ENCODE assay signal across 10 cellular contexts in genomic region chr21:32578107-32578691, GRCh38. TPM values are rescaled to one million over a fixed set of nuclear protein-coding genes. Genes with fewer than 3 reads are reported as not detected.
DNase-seq lines count a peak whose midpoint lies in the region; ATAC-seq, FAIRE-seq and TF ChIP-seq lines count a peak whose summit lies in the region.
"Had no signal": no experiment of that assay in that cellular context is flagged by ENCODE, and none has a peak within 500 bp of the region (broad histone marks: within the 10 kb centered on the region; RNA-seq: fewer than 3 reads in every experiment).

No MANE protein-coding gene starts in this region.

- peak overlapping the region; percentile 82 for H3K23ac ChIP-seq in neuronal stem cell (ENCODE audit: low read depth, low read length, poor library complexity)

- ATAC-seq in GM12878 (0 out of 3 replicates have a peak, but pooled peaks have one; percentile 40), GM21515 (IDR thresholded peaks at IDR 0.05; ENCODE audit: unreplicated experiment) (no peak)

- POLR2A ChIA-PET in GM12878 (lab: Charles Lee) = no interaction called here

- in situ Hi-C loops in GM12878 (cut with MboI) = no loop called here

- intact Hi-C loops in GM12878 (cut with micrococcal nuclease; ENCODE audit: unreplicated experiment) = no loop called here

- H3K79me2 ChIP-seq in Karpas-422 (ENCODE audit: low read length) = no peaks in the 10 kb centered on the region
- H3K79me2 ChIP-seq in GM12878 (ENCODE audit: control insufficient read depth, insufficient read depth, low read length) = no peaks in the 10 kb centered on the region

- DNase-seq in SIG-M5 treated with dmso at 0.1 percent for 504 hours (lab: John Stamatoyannopoulos, UW; ENCODE audit: unreplicated experiment) (peak; percentile 8), SIG-M5 (lab: John Stamatoyannopoulos, UW) (no peak), Karpas-422 (peak; percentile 70), GM12878 (ENCODE audit: low read depth, low spot score) (no peak), neuronal stem cell (ENCODE audit: low spot score) (no peak), NCI-H1105 treated with DMSO at 0.1 percent for 48 hours (lab: John Stamatoyannopoulos, UW) (no peak), NCI-H2171 (lab: John Stamatoyannopoulos, UW) (no peak)
- DNase-seq: C1 segment of cervical spinal cord, T-helper 9 cell had no signal

- no peak for FAIRE-seq in GM12878 (lab: Jason Lieb, UNC)

- no peak overlapping the region for H3K4me3 ChIP-seq in Karpas-422 (ENCODE audit: low read length)
- no peak overlapping the region for H3K4me3 ChIP-seq in GM12878
- H3K4me3 ChIP-seq in neuronal stem cell (ENCODE audit: low read length in 2 of 2) = no peak overlapping the region

- no peak overlapping the region for H3K9ac ChIP-seq in Karpas-422 (ENCODE audit: low read length)
- no peak overlapping the region for H3K9ac ChIP-seq in GM12878 (ENCODE audit: control insufficient read depth, insufficient read depth, low read length)
- H3K9ac ChIP-seq in neuronal stem cell (ENCODE audit: low read depth, low read length, poor library complexity) = peak overlapping the region; percentile 12

- H2AFZ ChIP-seq in Karpas-422 (ENCODE audit: low read length) (no peak overlapping the region), GM12878 (ENCODE audit: control insufficient read depth, low read depth, low read length) (no peak overlapping the region), neuronal stem cell (ENCODE audit: low read length) (peak overlapping the region; percentile 72)

- H2BK15ac ChIP-seq in neuronal stem cell (ENCODE audit: low read length) = no peak overlapping the region

- WGBS in GM12878 (ENCODE audit: insufficient coverage, insufficient replicate concordance, low lambda C conversion rate, missing lambda C conversion rate) = 52% methylated on average over 15 of the region's 15 CpGs
- WGBS in neuronal stem cell (ENCODE audit: extremely low coverage in 2 of 2, insufficient read length in 2 of 2, insufficient replicate concordance in 1 of 2), 2 donors = no CpG with 5 or more reads among the region's 15 CpGs

- no peak for TF ChIP-seq POLR2A in GM12878 (IDR thresholded peaks at IDR 0.05; ENCODE audit: low read depth, low read length)

- no TSS peak for BruUV-seq in GM12878 (replicated peaks; lab: Mats Ljungman, UMichigan)

- no peak overlapping the region for H2AK5ac ChIP-seq in neuronal stem cell (ENCODE audit: low read depth, low read length)

- H3K4me2 ChIP-seq in Karpas-422 (ENCODE audit: low read depth, low read length, poor library complexity, severe bottlenecking) = no peak overlapping the region
- H3K4me2 ChIP-seq in GM12878 (ENCODE audit: control insufficient read depth, insufficient read depth) = no peak overlapping the region
- no peak overlapping the region for H3K4me2 ChIP-seq in neuronal stem cell (ENCODE audit: insufficient read depth, low read length, poor library complexity, severe bottlenecking)

- RAD21 ChIA-PET in GM12878 (lab: Charles Lee; ENCODE audit: unreplicated experiment) = no interaction called here

- H4K91ac ChIP-seq in neuronal stem cell (ENCODE audit: low read depth, low read length, poor library complexity) = no peak overlapping the region

- CTCF ChIA-PET in GM12878 (lab: Yijun Ruan, JAX) = interaction anchor here (0.9 kb wide), 1 partner anchor 23 kb away, joined by 3 read pairs; no protein-coding TSS in a partner anchor

- SMC1A ChIA-PET in GM12878 (lab: Charles Lee; ENCODE audit: uncharacterized antibody, unreplicated experiment) = no interaction called here

- no peak overlapping the region for H4K8ac ChIP-seq in neuronal stem cell (ENCODE audit: low read depth, low read length)

- peak overlapping the region; percentile 81 for H3K18ac ChIP-seq in neuronal stem cell (ENCODE audit: low read length)

- H4K20me1 ChIP-seq in Karpas-422 (ENCODE audit: insufficient read depth, low read depth, low read length) (no peaks in the 10 kb centered on the region), GM12878 (ENCODE audit: control insufficient read depth, insufficient read depth) (no peaks in the 10 kb centered on the region)

- no peak overlapping the region for H2BK12ac ChIP-seq in neuronal stem cell (ENCODE audit: low read length)

- no peaks in the 10 kb centered on the region for H3K27me3 ChIP-seq in Karpas-422 (ENCODE audit: low read length)
- no peaks in the 10 kb centered on the region; a peak in 1 of 4 replicates for H3K27me3 ChIP-seq in GM12878 (replicated peaks in 1 of 2; ENCODE audit: control insufficient read depth in 2 of 2, insufficient read depth in 2 of 2, low read length in 1 of 2)
- H3K27me3 ChIP-seq in neuronal stem cell (ENCODE audit: control insufficient read depth in 3 of 3, insufficient read depth in 3 of 3, low read depth in 1 of 3, low read length in 3 of 3) = peaks cover 0 to 11% (median 0%) of the 10 kb centered on the region in 3 experiments

- H3K36me3 ChIP-seq in Karpas-422 (ENCODE audit: insufficient read depth, low read length) (no peaks in the 10 kb centered on the region), GM12878 (ENCODE audit: control insufficient read depth in 2 of 2, insufficient read depth in 2 of 2, low read length in 1 of 2) (no peaks in the 10 kb centered on the region), neuronal stem cell (replicated peaks in 1 of 2; ENCODE audit: control insufficient read depth in 2 of 2, insufficient read depth in 2 of 2, low read length in 2 of 2) (no peaks in the 10 kb centered on the region)

- H3K9me3 ChIP-seq in Karpas-422 (ENCODE audit: low read length) = no peaks in the 10 kb centered on the region
- H3K9me3 ChIP-seq in GM12878 (replicated peaks; ENCODE audit: control insufficient read depth, insufficient read depth, low read length) = no peaks in the 10 kb centered on the region
- H3K9me3 ChIP-seq in neuronal stem cell (replicated peaks in 1 of 2; ENCODE audit: control insufficient read depth in 2 of 2, insufficient read depth in 1 of 2, low read depth in 1 of 2, low read length in 2 of 2) = no peaks in the 10 kb centered on the region

- H3K9me2 ChIP-seq in Karpas-422 (replicated peaks; ENCODE audit: insufficient read depth, low read length) = no peaks in the 10 kb centered on the region

- TF ChIP-seq EP300 in GM12878 (IDR thresholded peaks at IDR 0.05; ENCODE audit: borderline replicate concordance in 1 of 2, control insufficient read depth in 1 of 2, low read depth in 2 of 2, low read length in 2 of 2) = no peak

- no peak for TF ChIP-seq CTCF in GM12878 (IDR thresholded peaks at IDR 0.05 in 2 of 3, conservative IDR thresholded peaks at IDR 0.05 in 1 of 3; ENCODE audit: control insufficient read depth in 2 of 3, extremely low read depth in 1 of 3, insufficient read depth in 1 of 3, low read depth in 3 of 3, low read length in 3 of 3)

- TF ChIP-seq RAD21 in GM12878 (IDR thresholded peaks at IDR 0.05; ENCODE audit: insufficient read depth, low read depth, low read length) = no peak

- no peaks in the 10 kb centered on the region for H3K79me1 ChIP-seq in neuronal stem cell (ENCODE audit: low read depth, low read length)

- no peak overlapping the region for H3K14ac ChIP-seq in neuronal stem cell (ENCODE audit: low read length)

- H3K27ac ChIP-seq in Karpas-422 (ENCODE audit: low read length) (no peak overlapping the region), GM12878 (ENCODE audit: control insufficient read depth, insufficient read depth) (no peak overlapping the region), neuronal stem cell (replicated peaks; ENCODE audit: low read length) (no peak overlapping the region)

- peaks cover 5% of the 10 kb centered on the region; the same call in 1 of the 2 replicates for H3K4me1 ChIP-seq in Karpas-422 (ENCODE audit: low read length)
- no peaks in the 10 kb centered on the region for H3K4me1 ChIP-seq in GM12878 (ENCODE audit: control insufficient read depth, insufficient read depth, low read length)
- H3K4me1 ChIP-seq in neuronal stem cell (ENCODE audit: control insufficient read depth in 2 of 2, insufficient read depth in 1 of 2, low read depth in 1 of 2, low read length in 2 of 2) = no peaks in the 10 kb centered on the region

- no peak overlapping the region for H2BK120ac ChIP-seq in neuronal stem cell (ENCODE audit: low read depth, low read length)

- no peak overlapping the region for H3K4ac ChIP-seq in neuronal stem cell (ENCODE audit: low read length)

- no peak overlapping the region for H2BK5ac ChIP-seq in neuronal stem cell (ENCODE audit: low read length)

RNA-seq across cellular contexts. Expression of gene TCP10L, which starts 7.1 kb away (rescaled TPM):
- 0.07 TPM in 1 of 2 replicates, not detected in the other for total RNA-seq in Karpas-422 (2014; rRNA removed; shearing (Covaris generic); ENCODE audit: low replicate concordance)
- 0.65 and 1.2 TPM in 2 replicates for total RNA-seq in GM12878 (2013; cell fraction: nucleolus; rRNA removed)
- total RNA-seq in GM12878 (2014; rRNA removed) (0.11 TPM in 1 of 2 replicates, not detected in the other), GM12878 (2014; rRNA removed; fragmentation: Illumina TruSeq; extraction: Trizol) (0.45 TPM in 1 of 2 replicates, not detected in the other), GM12878 (2021) (0.35 TPM in 1 of 2 replicates, not detected in the other)
- 0.38 TPM for polyA plus RNA-seq in GM12878 (2011; ENCODE audit: low read depth)
- polyA plus RNA-seq in GM12878 (2011; rRNA removed) (0.19 and 0.22 TPM in 2 replicates), GM12878 (2014; fragmentation: Illumina TruSeq; extraction: Trizol) (0.21 and 0.43 TPM in 2 replicates), GM12878 (2014; fragmentation: Nextera tagmentation; extraction: Ambion mirVana) (under 1 TPM in 1 of 2 experiments, not detected in 1; 0.15 TPM), GM12878 (2014; rRNA removed) (not detected in 2 replicates), GM12878 (2016; fragmentation: Nextera tagmentation; extraction: Ambion mirVana) (under 1 TPM; 0.16 to 0.24 TPM)
- polyA plus RNA-seq in GM12878 (2011; cell fraction: cytosol; rRNA removed) = 0.03 and 0.27 TPM in 2 replicates
- 0.07 and 0.15 TPM in 2 replicates for polyA plus RNA-seq in GM12878 (2011; cell fraction: nucleus; rRNA removed)
- 0.52 and 0.53 TPM in 2 replicates for polyA plus RNA-seq in GM12878 (2012)
- polyA minus RNA-seq in GM12878 (2011; rRNA and poly(A)+ RNA removed) = not detected in 2 replicates
- not detected in 2 replicates for polyA minus RNA-seq in GM12878 (2011; cell fraction: cytosol; rRNA and poly(A)+ RNA removed)
- not detected in 2 replicates for polyA minus RNA-seq in GM12878 (2011; cell fraction: nucleus; rRNA and poly(A)+ RNA removed)
- polyA plus RNA-seq in neuronal stem cell (2013, experiment 1 of 2) = 2.7 TPM
- 2.6 TPM for polyA plus RNA-seq in neuronal stem cell (2013, experiment 2 of 2)

RNA-seq across cellular contexts. Expression of gene CFAP298, which starts 34.0 kb away (rescaled TPM):
- 36.0 and 80.3 TPM in 2 replicates for total RNA-seq in Karpas-422 (2014; rRNA removed; shearing (Covaris generic); ENCODE audit: low replicate concordance)
- 23.5 and 23.7 TPM in 2 replicates for total RNA-seq in GM12878 (2013; cell fraction: nucleolus; rRNA removed)
- total RNA-seq in GM12878 (2014; rRNA removed) (32.5 and 34.3 TPM in 2 replicates), GM12878 (2014; rRNA removed; fragmentation: Illumina TruSeq; extraction: Trizol) (22.0 and 23.2 TPM in 2 replicates), GM12878 (2021) (33.1 and 34.5 TPM in 2 replicates)
- 16.1 TPM for polyA plus RNA-seq in GM12878 (2011; ENCODE audit: low read depth)
- polyA plus RNA-seq in GM12878 (2011; rRNA removed) (27.9 and 41.7 TPM in 2 replicates), GM12878 (2014; fragmentation: Illumina TruSeq; extraction: Trizol) (21.8 and 22.9 TPM in 2 replicates), GM12878 (2014; fragmentation: Nextera tagmentation; extraction: Ambion mirVana) (10 to 100 TPM in 1 of 2 experiments, 1 to 10 TPM in 1; 9.5 to 19.5 TPM), GM12878 (2014; rRNA removed) (33.5 and 35.0 TPM in 2 replicates), GM12878 (2016; fragmentation: Nextera tagmentation; extraction: Ambion mirVana) (10 to 100 TPM; 72.5 to 79.1 TPM)
- 19.2 and 24.8 TPM in 2 replicates for polyA plus RNA-seq in GM12878 (2011; cell fraction: cytosol; rRNA removed)
- 31.8 and 35.1 TPM in 2 replicates for polyA plus RNA-seq in GM12878 (2011; cell fraction: nucleus; rRNA removed)
- polyA plus RNA-seq in GM12878 (2012) = 24.8 and 30.8 TPM in 2 replicates
- polyA minus RNA-seq in GM12878 (2011; rRNA and poly(A)+ RNA removed) = 5.3 and 6.5 TPM in 2 replicates
- polyA minus RNA-seq in GM12878 (2011; cell fraction: cytosol; rRNA and poly(A)+ RNA removed) = 6.7 and 8.3 TPM in 2 replicates
- 6.2 and 11.7 TPM in 2 replicates for polyA minus RNA-seq in GM12878 (2011; cell fraction: nucleus; rRNA and poly(A)+ RNA removed)
- 70.4 TPM for polyA plus RNA-seq in neuronal stem cell (2013, experiment 1 of 2)
- 72.3 TPM for polyA plus RNA-seq in neuronal stem cell (2013, experiment 2 of 2)

Comparison
In these comparisons a context has a peak if more than half of its experiments do, and no peak if none do; other contexts are left out.
1. DNase-seq: peak in SIG-M5 treated with dmso at 0.1 percent for 504 hours (single experiment) and Karpas-422 (single experiment); none in SIG-M5 (single experiment), GM12878 (single experiment), neuronal stem cell (single experiment), NCI-H1105 treated with DMSO at 0.1 percent for 48 hours (single experiment) and NCI-H2171 (single experiment).